ENCODE assay signal across 15 cellular contexts in genomic region chr11:134150195-134150903, GRCh38.
DNase-seq lines count a peak whose midpoint lies in the region; ATAC-seq and TF ChIP-seq lines count a peak whose summit lies in the region.
"Had no signal": no experiment of that assay in that cellular context is flagged by ENCODE, and none has a peak within 500 bp of the region (broad histone marks: within the 10 kb centered on the region; RNA-seq: fewer than 3 reads in every experiment).

No MANE protein-coding gene starts in this region.

- no peaks in the 10 kb centered on the region for H3K4me1 Mint-ChIP-seq in activated T-cell treated with anti-CD3 and anti-CD28 coated beads, Interleukin-2, amount 50 U/mL, for 24 hours (ENCODE audit: low read depth)
- no peaks in the 10 kb centered on the region for H3K4me1 Mint-ChIP-seq in endodermal cell
- H3K4me1 Mint-ChIP-seq: T-cell had no signal

- no peak overlapping the region for H3K14ac ChIP-seq in IMR-90 (replicated peaks; ENCODE audit: low read depth, low read length)

- no peak overlapping the region for H2BK15ac ChIP-seq in IMR-90 (ENCODE audit: low read depth, low read length)

- H3K9me3 Mint-ChIP-seq in activated T-cell treated with anti-CD3 and anti-CD28 coated beads, Interleukin-2, amount 50 U/mL, for 24 hours = no peaks in the 10 kb centered on the region
- no peaks in the 10 kb centered on the region for H3K9me3 Mint-ChIP-seq in endodermal cell
- H3K9me3 Mint-ChIP-seq: stimulated activated naive CD8-positive, alpha-beta T cell treated with anti-CD3 and anti-CD28 coated beads, Interleukin-15, Interleukin-2, amounts not matched to agents 100 ng/mL and 50 ng/mL, for 24 hours; T-cell had no signal

- H3K9me3 ChIP-seq in IMR-90 (ENCODE audit: control insufficient read depth, insufficient read depth, low read length) (no peaks in the 10 kb centered on the region), gastroesophageal sphincter (no peaks in the 10 kb centered on the region), sigmoid colon (no peaks in the 10 kb centered on the region), endodermal cell (ENCODE audit: control insufficient read depth, low read length) (no peaks in the 10 kb centered on the region)

- no peak overlapping the region for H2BK120ac ChIP-seq in IMR-90 (ENCODE audit: low read depth, low read length)

- H3K4ac ChIP-seq in IMR-90 (ENCODE audit: low read depth, low read length) = no peak overlapping the region

- no peak for TF ChIP-seq RAD21 in IMR-90 (IDR thresholded peaks at IDR 0.05; ENCODE audit: low read length)

- CTCF ChIA-PET in IMR-90 (lab: Yijun Ruan, JAX) = interaction anchor here (1.8 kb wide), 1 partner anchor 11 kb away, joined by 5 read pairs; no protein-coding TSS in a partner anchor

- POLR2A ChIA-PET in IMR-90 (lab: Charles Lee; ENCODE audit: unreplicated experiment) = no interaction called here

- no peaks in the 10 kb centered on the region; the same call in 1 of the 2 replicates for H4K20me1 ChIP-seq in IMR-90 (ENCODE audit: insufficient read depth, low read length)

- TF ChIP-seq CTCF in IMR-90 (conservative IDR thresholded peaks at IDR 0.05; ENCODE audit: low read depth, low read length) = no peak
- no peak for TF ChIP-seq CTCF in gastroesophageal sphincter (IDR thresholded peaks at IDR 0.05)
- no peak for TF ChIP-seq CTCF in sigmoid colon (IDR thresholded peaks at IDR 0.05)
- TF ChIP-seq CTCF in endodermal cell (conservative IDR thresholded peaks at IDR 0.05) = no peak

- no peak overlapping the region for H4K5ac ChIP-seq in IMR-90 (ENCODE audit: low read depth, low read length)

- ATAC-seq in IMR-90 (ENCODE audit: low read depth) = peak; percentile 9
- ATAC-seq in gastroesophageal sphincter = peak; percentile 78
- ATAC-seq: T-cell had no signal

- H3K9ac ChIP-seq in IMR-90 (ENCODE audit: low read depth, low read length) (no peak overlapping the region), endodermal cell (ENCODE audit: extremely low read depth, low read length, poor library complexity, severe bottlenecking) (no peak overlapping the region)

- H2AK9ac ChIP-seq in IMR-90 (replicated peaks; ENCODE audit: low read depth, low read length, poor library complexity) = no peak overlapping the region

- in situ Hi-C loops in IMR-90 (cut with MboI; ENCODE audit: low sequenced_read_pairs) = no loop called here

- H3K56ac ChIP-seq in IMR-90 (ENCODE audit: extremely low read depth, insufficient read depth, low read length) = no peak overlapping the region

- H3K4me2 ChIP-seq in IMR-90 (ENCODE audit: low read depth, low read length) = no peak overlapping the region
- H3K4me2 ChIP-seq: smooth muscle cell had no signal

- H3K79me1 ChIP-seq in IMR-90 (ENCODE audit: low read depth in 1 of 2, low read length in 2 of 2) = 0 out of 4 replicates have a peak, but pooled peaks cover 0 to 3% of the 10 kb centered on the region in 2 experiments

- dilution Hi-C loops in IMR-90 (cut with HindIII; ENCODE audit: low sequenced_read_pairs, unreplicated experiment) = no loop called here

- H2AK5ac ChIP-seq in IMR-90 (ENCODE audit: low read depth, low read length) = no peak overlapping the region

- intact Hi-C loops in IMR-90 (cut with micrococcal nuclease) = no loop called here
- intact Hi-C loops in sigmoid colon (cut with DNase I) = no loop called here

- no peak overlapping the region for H4K8ac ChIP-seq in IMR-90 (ENCODE audit: low read depth in 2 of 2, low read length in 2 of 2)

- no peaks in the 10 kb centered on the region for H3K9me1 ChIP-seq in IMR-90 (ENCODE audit: insufficient read depth, low read length)

- TF ChIP-seq EP300 in gastroesophageal sphincter (IDR thresholded peaks at IDR 0.05) (no peak), sigmoid colon (IDR thresholded peaks at IDR 0.05) (peak in 3 of 4 donors; percentile 31 to 61 (median 40))

- WGBS in IMR-90 (ENCODE audit: extremely low coverage in 2 of 2, insufficient read length in 1 of 2), 2 experiments = 75% methylated on average over 6 of the region's 12 CpGs; no CpG with 5 or more reads in 1 of the 2 experiments
- 90 to 91% methylated on average over 6 to 7 of the region's 12 CpGs for WGBS in gastroesophageal sphincter (ENCODE audit: low coverage in 1 of 2), 2 donors
- WGBS in sigmoid colon, 2 donors = 90 to 96% methylated on average over 12 of the region's 12 CpGs
- WGBS in endodermal cell (ENCODE audit: insufficient coverage in 1 of 2, insufficient read length in 1 of 2), 2 experiments = 93 to 95% methylated on average over 8 to 12 of the region's 12 CpGs

- DNase-seq in activated T-cell treated with anti-CD3 and anti-CD28 coated beads, Interleukin-2, amount 50 U/mL, for 24 hours = no peak
- no peak for DNase-seq in activated T-cell treated with anti-CD3 and anti-CD28 coated beads, Interleukin-2, amount 50 U/mL, for 1 hour
- no peak for DNase-seq in IMR-90
- peak; percentile 89 for DNase-seq in sigmoid colon
- no peak for DNase-seq in endodermal cell
- no peak for DNase-seq in DMS79 (lab: John Stamatoyannopoulos, UW)
- DNase-seq in RPMI8226 = no peak
- DNase-seq: Calu3, HCEC 1CT, NCI-H187, NCI-H69, T-cell had no signal

- no TSS peak for BruUV-seq in IMR-90 (replicated peaks; lab: Mats Ljungman, UMichigan)

- H3K4me1 ChIP-seq in IMR-90 (ENCODE audit: control insufficient read depth, insufficient read depth, low read length) (peaks cover 9% of the 10 kb centered on the region; the same call in 1 of the 2 replicates), gastroesophageal sphincter (peaks cover 0 to 44% (median 0%) of the 10 kb centered on the region in 3 donors), sigmoid colon (no peaks in the 10 kb centered on the region), endodermal cell (ENCODE audit: control insufficient read depth, insufficient read depth, low read length) (no peaks in the 10 kb centered on the region)

- no peaks in the 10 kb centered on the region for H3K27me3 ChIP-seq in IMR-90 (ENCODE audit: control insufficient read depth, insufficient read depth, low read length)
- H3K27me3 ChIP-seq in gastroesophageal sphincter = no peaks in the 10 kb centered on the region
- no peaks in the 10 kb centered on the region for H3K27me3 ChIP-seq in sigmoid colon
- H3K27me3 ChIP-seq in endodermal cell (ENCODE audit: control insufficient read depth, insufficient read depth, low read length, poor library complexity, severe bottlenecking) = no peaks in the 10 kb centered on the region

- no peak overlapping the region for H3K4me3 ChIP-seq in IMR-90 (ENCODE audit: insufficient read depth, low read depth, low read length)
- no peak overlapping the region for H3K4me3 ChIP-seq in gastroesophageal sphincter
- H3K4me3 ChIP-seq in sigmoid colon = no peak overlapping the region
- no peak overlapping the region for H3K4me3 ChIP-seq in endodermal cell (ENCODE audit: low read length)
- H3K4me3 ChIP-seq: smooth muscle cell had no signal

- no peak overlapping the region for H2BK20ac ChIP-seq in IMR-90 (ENCODE audit: low read depth, low read length)

- H3K27ac ChIP-seq in IMR-90 (ENCODE audit: insufficient read depth, low read length) (no peak overlapping the region), gastroesophageal sphincter (peak overlapping the region in 3 of 4 donors; percentile 21 to 74 (median 72)), sigmoid colon (peak overlapping the region in 3 of 4 donors; percentile 29 to 59 (median 54)), endodermal cell (ENCODE audit: low read depth, low read length) (no peak overlapping the region)

- H4K91ac ChIP-seq in IMR-90 (ENCODE audit: insufficient read depth, low read depth, low read length) = no peak overlapping the region

- peak overlapping the region; percentile 69 for H3K27ac Mint-ChIP-seq in activated T-cell treated with anti-CD3 and anti-CD28 coated beads, Interleukin-2, amount 50 U/mL, for 24 hours
- no peak overlapping the region for H3K27ac Mint-ChIP-seq in endodermal cell
- H3K27ac Mint-ChIP-seq: stimulated activated naive CD8-positive, alpha-beta T cell treated with anti-CD3 and anti-CD28 coated beads, Interleukin-15, Interleukin-2, amounts not matched to agents 100 ng/mL and 50 ng/mL, for 24 hours; T-cell had no signal

- no peak overlapping the region for H3K23ac ChIP-seq in IMR-90 (ENCODE audit: low read depth, low read length)

- no peak overlapping the region for H3K18ac ChIP-seq in IMR-90 (ENCODE audit: low read depth, low read length)

- no peak overlapping the region for H2BK5ac ChIP-seq in IMR-90 (ENCODE audit: low read depth, low read length, poor library complexity, severe bottlenecking)

- H3K36me3 ChIP-seq in IMR-90 (ENCODE audit: control insufficient read depth, insufficient read depth, low read length) = peaks cover 28% of the 10 kb centered on the region
- H3K36me3 ChIP-seq in gastroesophageal sphincter = peaks cover 0 to 82% of the 10 kb centered on the region in 2 donors
- H3K36me3 ChIP-seq in sigmoid colon = peaks cover 0 to 83% (median 24%) of the 10 kb centered on the region in 4 donors
- peaks cover 72% of the 10 kb centered on the region for H3K36me3 ChIP-seq in endodermal cell (ENCODE audit: control insufficient read depth, insufficient read depth, low read length)

- no peak overlapping the region for H3K4me3 Mint-ChIP-seq in activated T-cell treated with anti-CD3 and anti-CD28 coated beads, Interleukin-2, amount 50 U/mL, for 24 hours
- H3K4me3 Mint-ChIP-seq in endodermal cell = no peak overlapping the region
- H3K4me3 Mint-ChIP-seq: stimulated activated naive CD8-positive, alpha-beta T cell treated with anti-CD3 and anti-CD28 coated beads, Interleukin-15, Interleukin-2, amounts not matched to agents 100 ng/mL and 50 ng/mL, for 24 hours; T-cell had no signal

- H3K27me3 Mint-ChIP-seq in activated T-cell treated with anti-CD3 and anti-CD28 coated beads, Interleukin-2, amount 50 U/mL, for 24 hours = no peaks in the 10 kb centered on the region
- H3K27me3 Mint-ChIP-seq in endodermal cell (ENCODE audit: insufficient read depth) = no peaks in the 10 kb centered on the region
- H3K27me3 Mint-ChIP-seq: stimulated activated naive CD8-positive, alpha-beta T cell treated with anti-CD3 and anti-CD28 coated beads, Interleukin-15, Interleukin-2, amounts not matched to agents 100 ng/mL and 50 ng/mL, for 24 hours; T-cell had no signal

- TF ChIP-seq POLR2A in IMR-90 (IDR thresholded peaks at IDR 0.05; ENCODE audit: low read depth, low read length) (no peak), gastroesophageal sphincter (IDR thresholded peaks at IDR 0.05) (no peak), sigmoid colon (IDR thresholded peaks at IDR 0.05) (no peak)

- peaks cover 91% of the 10 kb centered on the region for H3K36me3 Mint-ChIP-seq in activated T-cell treated with anti-CD3 and anti-CD28 coated beads, Interleukin-2, amount 50 U/mL, for 24 hours (ENCODE audit: low read depth)
- H3K36me3 Mint-ChIP-seq in endodermal cell (ENCODE audit: low read depth) = peaks cover 71% of the 10 kb centered on the region

- no peak overlapping the region for H2AFZ ChIP-seq in IMR-90 (replicated peaks; ENCODE audit: low read length, poor library complexity)

TF ChIP-seq in IMR-90, 13 proteins besides CTCF, POLR2A, EP300 and RAD21:
- TF ChIP-seq CEBPB (IDR thresholded peaks at IDR 0.05; ENCODE audit: low read depth, low read length) = peak; percentile 85
- no peak for TF ChIP-seq BHLHE40 (IDR thresholded peaks at IDR 0.05; ENCODE audit: low read depth, low read length)

Comparison
In these comparisons a context has a peak if more than half of its experiments do, and no peak if none do; other contexts are left out.
1. H3K27ac ChIP-seq: peak in gastroesophageal sphincter (3 of 4) and sigmoid colon (3 of 4); none in IMR-90 (single experiment) and endodermal cell (single experiment).